Comparison of ENCODE assay signal across 2 cellular contexts in the genomic region with DNA sequence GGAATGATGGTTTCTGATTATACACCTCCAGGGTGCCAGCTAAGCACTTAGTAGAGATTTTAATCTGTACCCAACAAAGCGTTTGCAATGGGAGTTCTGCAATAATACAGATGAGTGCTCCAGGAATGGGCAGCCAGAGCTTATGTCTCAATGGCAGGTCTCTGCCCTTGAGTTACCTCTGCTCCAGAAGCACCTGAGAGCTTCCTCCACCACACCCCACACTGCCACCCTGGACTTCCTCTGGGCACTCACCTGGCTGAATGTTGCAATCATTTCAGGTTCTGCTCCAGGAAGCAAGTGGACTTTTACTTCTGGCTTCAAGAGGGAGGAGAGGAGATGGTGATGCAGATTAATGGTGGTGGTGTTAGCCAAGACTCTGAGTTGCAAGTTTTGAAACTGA.
A peak's percentile ranks its signal among the peaks of the same experiment; 100 is the strongest.
TF ChIP-seq lines count a peak whose summit lies in the region.

No MANE protein-coding gene starts in this region.

TF ChIP-seq in HCT116, 20 proteins besides CTCF, POLR2A, EP300 and RAD21:
- TF ChIP-seq EGR1 (IDR thresholded peaks at IDR 0.05; ENCODE audit: low read depth): no peak
- TF ChIP-seq, protein P1, sequence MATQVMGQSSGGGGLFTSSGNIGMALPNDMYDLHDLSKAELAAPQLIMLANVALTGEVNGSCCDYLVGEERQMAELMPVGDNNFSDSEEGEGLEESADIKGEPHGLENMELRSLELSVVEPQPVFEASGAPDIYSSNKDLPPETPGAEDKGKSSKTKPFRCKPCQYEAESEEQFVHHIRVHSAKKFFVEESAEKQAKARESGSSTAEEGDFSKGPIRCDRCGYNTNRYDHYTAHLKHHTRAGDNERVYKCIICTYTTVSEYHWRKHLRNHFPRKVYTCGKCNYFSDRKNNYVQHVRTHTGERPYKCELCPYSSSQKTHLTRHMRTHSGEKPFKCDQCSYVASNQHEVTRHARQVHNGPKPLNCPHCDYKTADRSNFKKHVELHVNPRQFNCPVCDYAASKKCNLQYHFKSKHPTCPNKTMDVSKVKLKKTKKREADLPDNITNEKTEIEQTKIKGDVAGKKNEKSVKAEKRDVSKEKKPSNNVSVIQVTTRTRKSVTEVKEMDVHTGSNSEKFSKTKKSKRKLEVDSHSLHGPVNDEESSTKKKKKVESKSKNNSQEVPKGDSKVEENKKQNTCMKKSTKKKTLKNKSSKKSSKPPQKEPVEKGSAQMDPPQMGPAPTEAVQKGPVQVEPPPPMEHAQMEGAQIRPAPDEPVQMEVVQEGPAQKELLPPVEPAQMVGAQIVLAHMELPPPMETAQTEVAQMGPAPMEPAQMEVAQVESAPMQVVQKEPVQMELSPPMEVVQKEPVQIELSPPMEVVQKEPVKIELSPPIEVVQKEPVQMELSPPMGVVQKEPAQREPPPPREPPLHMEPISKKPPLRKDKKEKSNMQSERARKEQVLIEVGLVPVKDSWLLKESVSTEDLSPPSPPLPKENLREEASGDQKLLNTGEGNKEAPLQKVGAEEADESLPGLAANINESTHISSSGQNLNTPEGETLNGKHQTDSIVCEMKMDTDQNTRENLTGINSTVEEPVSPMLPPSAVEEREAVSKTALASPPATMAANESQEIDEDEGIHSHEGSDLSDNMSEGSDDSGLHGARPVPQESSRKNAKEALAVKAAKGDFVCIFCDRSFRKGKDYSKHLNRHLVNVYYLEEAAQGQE (IDR thresholded peaks at IDR 0.05; ENCODE audit: low read depth): no peak
- peak; percentile 87 for TF ChIP-seq CEBPB (IDR thresholded peaks at IDR 0.05; ENCODE audit: low read depth)
- TF ChIP-seq ZNF274 (IDR thresholded peaks at IDR 0.05; ENCODE audit: low read depth, low read length): no peak
- peak; percentile 32; the same call in 1 of the 2 replicates for TF ChIP-seq SP1 (IDR thresholded peaks at IDR 0.05; ENCODE audit: low read depth)
- TF ChIP-seq, protein P2, sequence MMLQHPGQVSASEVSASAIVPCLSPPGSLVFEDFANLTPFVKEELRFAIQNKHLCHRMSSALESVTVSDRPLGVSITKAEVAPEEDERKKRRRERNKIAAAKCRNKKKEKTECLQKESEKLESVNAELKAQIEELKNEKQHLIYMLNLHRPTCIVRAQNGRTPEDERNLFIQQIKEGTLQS (IDR thresholded peaks at IDR 0.05): no peak
- TF ChIP-seq, protein P3, sequence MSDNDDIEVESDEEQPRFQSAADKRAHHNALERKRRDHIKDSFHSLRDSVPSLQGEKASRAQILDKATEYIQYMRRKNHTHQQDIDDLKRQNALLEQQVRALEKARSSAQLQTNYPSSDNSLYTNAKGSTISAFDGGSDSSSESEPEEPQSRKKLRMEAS (IDR thresholded peaks at IDR 0.05): peak; percentile 9; the same call in 1 of the 2 replicates

TF ChIP-seq in H1, 55 proteins besides CTCF, POLR2A, EP300 and RAD21:
- no peak for TF ChIP-seq SAP30 (IDR thresholded peaks at IDR 0.05; ENCODE audit: insufficient read depth, insufficient replicate concordance, low read length)
- no peak for TF ChIP-seq SP4 (IDR thresholded peaks at IDR 0.05; ENCODE audit: low read length)
- no peak for TF ChIP-seq SP2 (IDR thresholded peaks at IDR 0.05; ENCODE audit: low read length)
- TF ChIP-seq EZH2 (IDR thresholded peaks at IDR 0.05; ENCODE audit: low read depth, low read length, severe bottlenecking): no peak
- TF ChIP-seq, protein P4, sequence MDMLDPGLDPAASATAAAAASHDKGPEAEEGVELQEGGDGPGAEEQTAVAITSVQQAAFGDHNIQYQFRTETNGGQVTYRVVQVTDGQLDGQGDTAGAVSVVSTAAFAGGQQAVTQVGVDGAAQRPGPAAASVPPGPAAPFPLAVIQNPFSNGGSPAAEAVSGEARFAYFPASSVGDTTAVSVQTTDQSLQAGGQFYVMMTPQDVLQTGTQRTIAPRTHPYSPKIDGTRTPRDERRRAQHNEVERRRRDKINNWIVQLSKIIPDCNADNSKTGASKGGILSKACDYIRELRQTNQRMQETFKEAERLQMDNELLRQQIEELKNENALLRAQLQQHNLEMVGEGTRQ (IDR thresholded peaks at IDR 0.05; ENCODE audit: low read length): no peak
- no peak for TF ChIP-seq CBX8 (IDR thresholded peaks at IDR 0.05; ENCODE audit: borderline replicate concordance, low read depth, low read length)
- no peak for TF ChIP-seq POU5F1 (IDR thresholded peaks at IDR 0.05; ENCODE audit: low read depth, low read length)
- no peak for TF ChIP-seq SIN3A (conservative IDR thresholded peaks at IDR 0.05 in 1 of 2, IDR thresholded peaks at IDR 0.05 in 1 of 2; ENCODE audit: low read depth in 1 of 2, low read length in 2 of 2)
- no peak for TF ChIP-seq TAF1 (IDR thresholded peaks at IDR 0.05; ENCODE audit: low read depth, low read length)
- TF ChIP-seq SP1 (IDR thresholded peaks at IDR 0.05; ENCODE audit: low read depth, low read length): no peak
- no peak for TF ChIP-seq GABPA (IDR thresholded peaks at IDR 0.05; ENCODE audit: borderline replicate concordance, insufficient read depth, low read length)
- no peak for TF ChIP-seq CBX5 (IDR thresholded peaks at IDR 0.05; ENCODE audit: low read depth, low read length)
- TF ChIP-seq HDAC2 (IDR thresholded peaks at IDR 0.05; ENCODE audit: borderline replicate concordance in 1 of 2, low read depth in 2 of 2, low read length in 2 of 2): no peak
- no peak for TF ChIP-seq TCF12 (IDR thresholded peaks at IDR 0.05; ENCODE audit: low read depth, low read length)
